ENCODE assay signal across 8 cellular contexts in genomic region chr14:23379331-23380196, GRCh38. TPM values are rescaled to one million over a fixed set of nuclear protein-coding genes. Genes with fewer than 3 reads are reported as not detected.
DNase-seq lines count a peak whose midpoint lies in the region; ATAC-seq, FAIRE-seq and TF ChIP-seq lines count a peak whose summit lies in the region.

No MANE protein-coding gene starts in this region.

- H3K14ac ChIP-seq in H1 (ENCODE audit: insufficient read length) = no peak overlapping the region

- no peaks in the 10 kb centered on the region for H3K36me3 ChIP-seq in A673 (ENCODE audit: insufficient read depth, low read length, poor library complexity, severe bottlenecking)
- no peaks in the 10 kb centered on the region for H3K36me3 ChIP-seq in H1 (ENCODE audit: control insufficient read depth in 2 of 4, insufficient read depth in 4 of 4, low read length in 3 of 4)

- no peak overlapping the region for H3K4me3 ChIP-seq in A673 (ENCODE audit: low read depth, low read length, poor library complexity, severe bottlenecking)
- no peak overlapping the region for H3K4me3 ChIP-seq in H1 (ENCODE audit: extremely low read depth in 1 of 4, insufficient read depth in 2 of 4, low read depth in 3 of 4, low read length in 4 of 4)

- TF ChIP-seq CTCF in A673 (conservative IDR thresholded peaks at IDR 0.05; ENCODE audit: low read depth, low read length) = peak; percentile 97
- peak; percentile 92 to 97 (median 95) for TF ChIP-seq CTCF in H1 (IDR thresholded peaks at IDR 0.05; ENCODE audit: control extremely low read depth in 1 of 3, insufficient read depth in 1 of 3, low read depth in 1 of 3, low read length in 3 of 3)
- peak; percentile 66 for TF ChIP-seq CTCF in natural killer cell (IDR thresholded peaks at IDR 0.05)

- H3K9me3 ChIP-seq in A673 (ENCODE audit: low read depth, low read length, poor library complexity, severe bottlenecking) (no peaks in the 10 kb centered on the region), H1 (ENCODE audit: insufficient read depth in 2 of 2, low read depth in 1 of 2, low read length in 1 of 2) (no peaks in the 10 kb centered on the region)

- POLR2A ChIA-PET in A673 (lab: Charles Lee; ENCODE audit: low non-redundant PET) (no interaction called here), H1 (lab: Charles Lee; ENCODE audit: partially characterized antibody) (interaction anchor here (0.7 to 1.8 kb wide), 4 partner anchors 9 to 58 kb away, joined by 3 to 8 read pairs (median 6); partner anchors contain the start of genes PABPN1 and SLC22A17)
- POLR2A ChIA-PET in activated CD8-positive, alpha-beta T cell treated with anti-CD3 and anti-CD28 coated beads, Interleukin-2, amount 10 ng/mL, durations not matched to agents 7 days and 5 days (lab: Charles Lee) = interaction anchor here (1.0 kb wide), 1 partner anchor 53 kb away, joined by 5 read pairs; no protein-coding TSS in a partner anchor

- intact Hi-C loops in A673 (cut with micrococcal nuclease; ENCODE audit: unreplicated experiment) = loop anchor here (1.0 to 5.0 kb wide), 2 partner anchors 51 to 112 kb away; no protein-coding TSS in a partner anchor
- intact Hi-C loops in natural killer cell (cut with micrococcal nuclease) = loop anchor here (2.0 kb wide), 2 partner anchors 115 to 259 kb away; no protein-coding TSS in a partner anchor

- H3K27ac ChIP-seq in A673 (ENCODE audit: low read depth, low read length, poor library complexity, severe bottlenecking) (no peak overlapping the region), H1 (ENCODE audit: low read depth, low read length) (no peak overlapping the region)

- H2BK15ac ChIP-seq in H1 (ENCODE audit: low read length) = no peak overlapping the region

- no peak overlapping the region for H2BK20ac ChIP-seq in H1 (ENCODE audit: low read length)

- no peaks in the 10 kb centered on the region for H3K23me2 ChIP-seq in H1 (ENCODE audit: low read depth, low read length)

- no peak overlapping the region for H4K91ac ChIP-seq in H1 (replicated peaks; ENCODE audit: insufficient read length, low read length)

- no peaks in the 10 kb centered on the region for H4K20me1 ChIP-seq in H1 (replicated peaks in 1 of 2; ENCODE audit: control insufficient read depth in 1 of 2, insufficient read depth in 2 of 2, low read length in 2 of 2)

- no TSS peak for BruUV-seq in A673 (replicated peaks; lab: Mats Ljungman, UMichigan)

- no peak overlapping the region for H3K56ac ChIP-seq in H1 (replicated peaks; ENCODE audit: insufficient read length, low read depth, low read length)

- H3K4ac ChIP-seq in H1 (replicated peaks; ENCODE audit: insufficient read length, low read depth, low read length) = no peak overlapping the region

- no peaks in the 10 kb centered on the region for H3K79me2 ChIP-seq in H1 (ENCODE audit: control insufficient read depth in 1 of 2, insufficient read depth in 2 of 2, low read length in 2 of 2)

- H3K4me1 ChIP-seq in A673 (ENCODE audit: insufficient read depth, low read length, poor library complexity, severe bottlenecking) (peaks cover 8% of the 10 kb centered on the region), H1 (replicated peaks in 1 of 4; ENCODE audit: control insufficient read depth in 3 of 4, insufficient read depth in 4 of 4, low read length in 3 of 4) (peaks cover 0 to 12% (median 4%) of the 10 kb centered on the region in 4 experiments; a peak in 3 of 7 replicates)

- H3K4me2 ChIP-seq in H1 (ENCODE audit: insufficient read depth in 1 of 2, low read depth in 2 of 2, low read length in 2 of 2) = no peak overlapping the region

- H2AFZ ChIP-seq in H1 (ENCODE audit: low read length) = no peak overlapping the region

- H3K18ac ChIP-seq in H1 (ENCODE audit: extremely low read depth, low read length) = no peak overlapping the region; the same call in 1 of the 2 replicates

- FAIRE-seq in H1 (lab: Jason Lieb, UNC) = peak; percentile 39

- no peak overlapping the region for H4K5ac ChIP-seq in H1 (ENCODE audit: insufficient read length, low read depth, low read length)

- no peaks in the 10 kb centered on the region for H3K36me3 Mint-ChIP-seq in activated CD8-positive, alpha-beta T cell treated with anti-CD3 and anti-CD28 coated beads, Interleukin-2, amount 10 ng/mL, durations not matched to agents 7 days and 5 days (ENCODE audit: low read depth)
- no peaks in the 10 kb centered on the region for H3K36me3 Mint-ChIP-seq in natural killer cell

- no peak overlapping the region for H2BK12ac ChIP-seq in H1 (ENCODE audit: low read depth, low read length)

- H3K79me1 ChIP-seq in H1 (ENCODE audit: low read depth, low read length) = no peaks in the 10 kb centered on the region

- DNase-seq in A673 (ENCODE audit: low spot score) = peak; percentile 50
- peak; percentile 16 for DNase-seq in NCI-H226
- DNase-seq in activated CD8-positive, alpha-beta T cell treated with anti-CD3 and anti-CD28 coated beads, Interleukin-2, amount 10 ng/mL, durations not matched to agents 7 days and 5 days = peak; percentile 72
- peak in 1 of 2 experiments; percentile 81 for DNase-seq in H1 (ENCODE audit: low read depth in 1 of 2, low spot score in 2 of 2)
- DNase-seq in natural killer cell = no peak
- DNase-seq in stimulated activated naive CD8-positive, alpha-beta T cell treated with anti-CD3 and anti-CD28 coated beads, Interleukin-15, amount 100 ng/mL, for 72 hours = peak; percentile 59 to 63
- DNase-seq in NCI-H187 treated with DMSO at 0.1 percent for 48 hours (lab: John Stamatoyannopoulos, UW) = no peak

- no peak for TF ChIP-seq EP300 in H1 (IDR thresholded peaks at IDR 0.05; ENCODE audit: borderline replicate concordance in 1 of 2, low read depth in 2 of 2, low read length in 2 of 2)

- H3K9ac ChIP-seq in H1 (replicated peaks in 1 of 4; ENCODE audit: extremely low read depth in 1 of 4, low read depth in 3 of 4, low read length in 3 of 4) = no peak overlapping the region

- peak; percentile 52 for ATAC-seq in GM18498 (IDR thresholded peaks at IDR 0.05; ENCODE audit: unreplicated experiment)
- ATAC-seq in activated CD8-positive, alpha-beta T cell treated with anti-CD3 and anti-CD28 coated beads, Interleukin-2, amount 10 ng/mL, durations not matched to agents 7 days and 5 days = peak; percentile 93
- ATAC-seq in natural killer cell = peak; percentile 66 to 87 (median 69)
- ATAC-seq in stimulated activated naive CD8-positive, alpha-beta T cell treated with anti-CD3 and anti-CD28 coated beads, Interleukin-15, amount 100 ng/mL, for 72 hours = peak; percentile 80

- H3K27me3 ChIP-seq in A673 (replicated peaks; ENCODE audit: insufficient read depth, low read depth, low read length, poor library complexity) (no peaks in the 10 kb centered on the region), H1 (replicated peaks in 1 of 4; ENCODE audit: control insufficient read depth in 3 of 4, extremely low read depth in 1 of 4, insufficient read depth in 3 of 4, low read length in 3 of 4) (peaks cover 0 to 23% (median 11%) of the 10 kb centered on the region in 4 experiments; a peak in 6 of 7 replicates)

- no peak overlapping the region for H3K4me3 Mint-ChIP-seq in activated CD8-positive, alpha-beta T cell treated with anti-CD3 and anti-CD28 coated beads, Interleukin-2, amount 10 ng/mL, durations not matched to agents 7 days and 5 days
- no peak overlapping the region for H3K4me3 Mint-ChIP-seq in natural killer cell
- no peak overlapping the region for H3K4me3 Mint-ChIP-seq in stimulated activated naive CD8-positive, alpha-beta T cell treated with anti-CD3 and anti-CD28 coated beads, Interleukin-15, amount 100 ng/mL, for 72 hours

- H3K23ac ChIP-seq in H1 (ENCODE audit: insufficient read length) = no peak overlapping the region

- H3K27me3 Mint-ChIP-seq in activated CD8-positive, alpha-beta T cell treated with anti-CD3 and anti-CD28 coated beads, Interleukin-2, amount 10 ng/mL, durations not matched to agents 7 days and 5 days (ENCODE audit: low read depth) = peaks cover 6% of the 10 kb centered on the region
- H3K27me3 Mint-ChIP-seq in natural killer cell (ENCODE audit: low read depth in 2 of 2) = peaks cover 0 to 4% of the 10 kb centered on the region in 2 donors
- H3K27me3 Mint-ChIP-seq in stimulated activated naive CD8-positive, alpha-beta T cell treated with anti-CD3 and anti-CD28 coated beads, Interleukin-15, amount 100 ng/mL, for 72 hours = peaks cover 34% of the 10 kb centered on the region

- no peak overlapping the region for H2AK5ac ChIP-seq in H1 (ENCODE audit: low read depth, low read length)

- no peak for TF ChIP-seq POLR2A in H1 (IDR thresholded peaks at IDR 0.05; ENCODE audit: control extremely low read depth in 1 of 2, low read depth in 2 of 2, low read length in 2 of 2)

- H3K4me1 Mint-ChIP-seq in activated CD8-positive, alpha-beta T cell treated with anti-CD3 and anti-CD28 coated beads, Interleukin-2, amount 10 ng/mL, durations not matched to agents 7 days and 5 days (ENCODE audit: low read depth) = peaks cover 2% of the 10 kb centered on the region
- no peaks in the 10 kb centered on the region for H3K4me1 Mint-ChIP-seq in natural killer cell
- no peaks in the 10 kb centered on the region for H3K4me1 Mint-ChIP-seq in stimulated activated naive CD8-positive, alpha-beta T cell treated with anti-CD3 and anti-CD28 coated beads, Interleukin-15, amount 100 ng/mL, for 72 hours

- CTCF ChIA-PET in A673 (lab: Charles Lee) (interaction anchor here (0.5 to 1.5 kb wide), 4 partner anchors 9 to 163 kb away, joined by 3 to 4 read pairs (median 4); partner anchors contain the start of gene PABPN1), H1 (lab: Charles Lee; ENCODE audit: partially characterized antibody) (interaction anchor here (0.7 to 15.0 kb wide), 68 partner anchors 9 to 393 kb away, joined by 3 to 333 read pairs (median 6); partner anchors contain the start of genes BCL2L2, EFS, HOMEZ and MYH7)
- CTCF ChIA-PET in activated CD8-positive, alpha-beta T cell treated with anti-CD3 and anti-CD28 coated beads, Interleukin-2, amount 10 ng/mL, durations not matched to agents 7 days and 5 days (lab: Charles Lee) = interaction anchor here (0.7 to 7.5 kb wide), 43 partner anchors 8 to 613 kb away, joined by 3 to 87 read pairs (median 5); partner anchors contain the start of genes OXA1L, PABPN1 and SLC22A17

- H2BK120ac ChIP-seq in H1 (replicated peaks; ENCODE audit: low read depth, low read length) = no peak overlapping the region

- no peaks in the 10 kb centered on the region for H3K9me3 Mint-ChIP-seq in activated CD8-positive, alpha-beta T cell treated with anti-CD3 and anti-CD28 coated beads, Interleukin-2, amount 10 ng/mL, durations not matched to agents 7 days and 5 days (ENCODE audit: insufficient read depth)
- no peaks in the 10 kb centered on the region for H3K9me3 Mint-ChIP-seq in natural killer cell
- H3K9me3 Mint-ChIP-seq in stimulated activated naive CD8-positive, alpha-beta T cell treated with anti-CD3 and anti-CD28 coated beads, Interleukin-15, amount 100 ng/mL, for 72 hours = no peaks in the 10 kb centered on the region

- H3K27ac Mint-ChIP-seq in activated CD8-positive, alpha-beta T cell treated with anti-CD3 and anti-CD28 coated beads, Interleukin-2, amount 10 ng/mL, durations not matched to agents 7 days and 5 days = no peak overlapping the region
- H3K27ac Mint-ChIP-seq in natural killer cell = no peak overlapping the region
- peak overlapping the region in 1 of 2 donors; percentile 46 for H3K27ac Mint-ChIP-seq in stimulated activated naive CD8-positive, alpha-beta T cell treated with anti-CD3 and anti-CD28 coated beads, Interleukin-15, amount 100 ng/mL, for 72 hours

- WGBS in H1 (ENCODE audit: extremely low coverage in 1 of 2, insufficient coverage in 1 of 2, insufficient read length in 1 of 2, insufficient replicate concordance in 2 of 2, low coverage in 1 of 2, low lambda C conversion rate in 2 of 2, missing lambda C conversion rate in 1 of 2), 2 experiments = 46% methylated on average over 13 of the region's 13 CpGs; no CpG with 5 or more reads in 1 of the 2 experiments

- H4K8ac ChIP-seq in H1 (ENCODE audit: extremely low read depth, insufficient read depth, low read length) = no peak overlapping the region

- H2BK5ac ChIP-seq in H1 (ENCODE audit: low read depth, low read length) = no peak overlapping the region

- peak; percentile 95 for TF ChIP-seq RAD21 in H1 (IDR thresholded peaks at IDR 0.05 in 1 of 2, conservative IDR thresholded peaks at IDR 0.05 in 1 of 2; ENCODE audit: low read depth in 2 of 2, low read length in 2 of 2)

RNA-seq across cellular contexts. Expression of gene CMTM5, which starts 2.7 kb away (rescaled TPM):
- not detected in 2 replicates for total RNA-seq in A673 (2021)
- not detected for total RNA-seq in activated CD8-positive, alpha-beta T cell treated with anti-CD3 and anti-CD28 coated beads, Interleukin-2, amount 10 ng/mL, durations not matched to agents 7 days and 5 days
- not detected in 2 replicates for total RNA-seq in H1 (2021; fragmentation: NEBNext Ultra II Directional; extraction: Animal tissue kit (Norgen Biotek cat#: 25700))
- polyA plus RNA-seq in H1 (2011; rRNA removed) = 2.1 and 2.8 TPM in 2 replicates
- polyA plus RNA-seq in H1 (2011; cell fraction: cytosol; rRNA removed) = 1.4 TPM
- polyA plus RNA-seq in H1 (2011; cell fraction: nucleus; rRNA removed) = 2.1 TPM
- polyA plus RNA-seq in H1 (2012, experiment 1 of 2) = 0.29 to 0.90 TPM (median 0.57 TPM) in 4 replicates
- polyA plus RNA-seq in H1 (2012, experiment 2 of 2) = 1.1 TPM
- polyA plus RNA-seq in H1 (2013, experiment 1 of 2) = 0.06 TPM
- 0.22 TPM for polyA plus RNA-seq in H1 (2013, experiment 2 of 2)
- polyA minus RNA-seq in H1 (2011; rRNA and poly(A)+ RNA removed) = 0.66 and 2.6 TPM in 2 replicates
- polyA minus RNA-seq in H1 (2011; cell fraction: cytosol; rRNA and poly(A)+ RNA removed) = not detected
- polyA minus RNA-seq in H1 (2011; cell fraction: nucleus; rRNA and poly(A)+ RNA removed) = not detected
- 1 to 10 TPM in 2 of 3 donors, not detected in 1; 2.9 to 4.5 TPM for total RNA-seq in natural killer cell

RNA-seq across cellular contexts. Expression of gene IL25, which starts 7.0 kb away (rescaled TPM):
- not detected in 2 replicates for total RNA-seq in A673 (2021)
- not detected for total RNA-seq in activated CD8-positive, alpha-beta T cell treated with anti-CD3 and anti-CD28 coated beads, Interleukin-2, amount 10 ng/mL, durations not matched to agents 7 days and 5 days
- not detected in 2 replicates for total RNA-seq in H1 (2021; fragmentation: NEBNext Ultra II Directional; extraction: Animal tissue kit (Norgen Biotek cat#: 25700))
- not detected in 2 replicates for polyA plus RNA-seq in H1 (2011; rRNA removed)
- polyA plus RNA-seq in H1 (2011; cell fraction: cytosol; rRNA removed) = not detected
- polyA plus RNA-seq in H1 (2011; cell fraction: nucleus; rRNA removed) = not detected
- not detected in 4 replicates for polyA plus RNA-seq in H1 (2012, experiment 1 of 2)
- not detected for polyA plus RNA-seq in H1 (2012, experiment 2 of 2)
- 0.04 TPM for polyA plus RNA-seq in H1 (2013, experiment 1 of 2)
- not detected for polyA plus RNA-seq in H1 (2013, experiment 2 of 2)
- not detected in 2 replicates for polyA minus RNA-seq in H1 (2011; rRNA and poly(A)+ RNA removed)
- polyA minus RNA-seq in H1 (2011; cell fraction: cytosol; rRNA and poly(A)+ RNA removed) = not detected
- not detected for polyA minus RNA-seq in H1 (2011; cell fraction: nucleus; rRNA and poly(A)+ RNA removed)
- total RNA-seq in natural killer cell = not detected

RNA-seq across cellular contexts. Expression of gene EFS, which starts 14.6 kb away (rescaled TPM):
- 55.9 and 60.9 TPM in 2 replicates for total RNA-seq in A673 (2021)
- not detected for total RNA-seq in activated CD8-positive, alpha-beta T cell treated with anti-CD3 and anti-CD28 coated beads, Interleukin-2, amount 10 ng/mL, durations not matched to agents 7 days and 5 days
- 27.8 and 29.0 TPM in 2 replicates for total RNA-seq in H1 (2021; fragmentation: NEBNext Ultra II Directional; extraction: Animal tissue kit (Norgen Biotek cat#: 25700))
- 28.6 and 39.0 TPM in 2 replicates for polyA plus RNA-seq in H1 (2011; rRNA removed)
- polyA plus RNA-seq in H1 (2011; cell fraction: cytosol; rRNA removed) = 26.5 TPM
- polyA plus RNA-seq in H1 (2011; cell fraction: nucleus; rRNA removed) = 117 TPM
- 24.4 to 40.8 TPM (median 33.7 TPM) in 4 replicates for polyA plus RNA-seq in H1 (2012, experiment 1 of 2)
- 28.0 TPM for polyA plus RNA-seq in H1 (2012, experiment 2 of 2)
- 16.2 TPM for polyA plus RNA-seq in H1 (2013, experiment 1 of 2)
- polyA plus RNA-seq in H1 (2013, experiment 2 of 2) = 15.1 TPM
- 9.1 and 9.3 TPM in 2 replicates for polyA minus RNA-seq in H1 (2011; rRNA and poly(A)+ RNA removed)
- 11.7 TPM for polyA minus RNA-seq in H1 (2011; cell fraction: cytosol; rRNA and poly(A)+ RNA removed)
- 26.7 TPM for polyA minus RNA-seq in H1 (2011; cell fraction: nucleus; rRNA and poly(A)+ RNA removed)
- total RNA-seq in natural killer cell = not detected

RNA-seq across cellular contexts. Expression of gene SLC22A17, which starts 26.9 kb away (rescaled TPM):
- total RNA-seq in A673 (2021) (23.0 and 28.4 TPM in 2 replicates), natural killer cell (under 1 TPM in 2 of 3 donors, not detected in 1; 0.28 to 1.00 TPM)
- total RNA-seq in activated CD8-positive, alpha-beta T cell treated with anti-CD3 and anti-CD28 coated beads, Interleukin-2, amount 10 ng/mL, durations not matched to agents 7 days and 5 days = 1 to 10 TPM in 1 of 2 experiments, under 1 TPM in 1; 0.94 to 1.1 TPM
- total RNA-seq in H1 (2021; fragmentation: NEBNext Ultra II Directional; extraction: Animal tissue kit (Norgen Biotek cat#: 25700)) = 39.4 and 43.0 TPM in 2 replicates
- polyA plus RNA-seq in H1 (2011; rRNA removed) = 49.0 and 77.7 TPM in 2 replicates
- polyA plus RNA-seq in H1 (2011; cell fraction: cytosol; rRNA removed) = 37.0 TPM
- polyA plus RNA-seq in H1 (2011; cell fraction: nucleus; rRNA removed) = 247 TPM
- 27.3 to 49.2 TPM (median 43.9 TPM) in 4 replicates for polyA plus RNA-seq in H1 (2012, experiment 1 of 2)
- 32.6 TPM for polyA plus RNA-seq in H1 (2012, experiment 2 of 2)
- 46.6 TPM for polyA plus RNA-seq in H1 (2013, experiment 1 of 2)
- polyA plus RNA-seq in H1 (2013, experiment 2 of 2) = 48.6 TPM
- 17.3 and 17.8 TPM in 2 replicates for polyA minus RNA-seq in H1 (2011; rRNA and poly(A)+ RNA removed)
- polyA minus RNA-seq in H1 (2011; cell fraction: cytosol; rRNA and poly(A)+ RNA removed) = 21.3 TPM
- 35.1 TPM for polyA minus RNA-seq in H1 (2011; cell fraction: nucleus; rRNA and poly(A)+ RNA removed)

RNA-seq across cellular contexts. Expression of gene MYH6, which starts 28.5 kb away (rescaled TPM):
- total RNA-seq in A673 (2021) (not detected in 2 replicates), natural killer cell (not detected)
- total RNA-seq in activated CD8-positive, alpha-beta T cell treated with anti-CD3 and anti-CD28 coated beads, Interleukin-2, amount 10 ng/mL, durations not matched to agents 7 days and 5 days = not detected
- total RNA-seq in H1 (2021; fragmentation: NEBNext Ultra II Directional; extraction: Animal tissue kit (Norgen Biotek cat#: 25700)) = not detected in 2 replicates
- 0.03 and 0.05 TPM in 2 replicates for polyA plus RNA-seq in H1 (2011; rRNA removed)
- 0.06 TPM for polyA plus RNA-seq in H1 (2011; cell fraction: cytosol; rRNA removed)
- polyA plus RNA-seq in H1 (2011; cell fraction: nucleus; rRNA removed) = 0.16 TPM
- 0.04 to 0.08 TPM (median 0.08 TPM) in 3 of 4 replicates, not detected in the other for polyA plus RNA-seq in H1 (2012, experiment 1 of 2)
- polyA plus RNA-seq in H1 (2012, experiment 2 of 2) = not detected
- 0.04 TPM for polyA plus RNA-seq in H1 (2013, experiment 1 of 2)
- 0.02 TPM for polyA plus RNA-seq in H1 (2013, experiment 2 of 2)
- polyA minus RNA-seq in H1 (2011; rRNA and poly(A)+ RNA removed) = 0.25 TPM in 1 of 2 replicates, not detected in the other
- polyA minus RNA-seq in H1 (2011; cell fraction: cytosol; rRNA and poly(A)+ RNA removed) = not detected
- not detected for polyA minus RNA-seq in H1 (2011; cell fraction: nucleus; rRNA and poly(A)+ RNA removed)

Comparison
In these comparisons a context has a peak if more than half of its experiments do, and no peak if none do; other contexts are left out.
1. DNase-seq: peak in A673 (single experiment), NCI-H226 (single experiment), activated CD8-positive, alpha-beta T cell treated with anti-CD3 and anti-CD28 coated beads, Interleukin-2, amount 10 ng/mL, durations not matched to agents 7 days and 5 days (single experiment) and stimulated activated naive CD8-positive, alpha-beta T cell treated with anti-CD3 and anti-CD28 coated beads, Interleukin-15, amount 100 ng/mL, for 72 hours (2 of 2); none in natural killer cell (single experiment) and NCI-H187 treated with DMSO at 0.1 percent for 48 hours (single experiment).
2. RNA of gene EFS, which starts 14.6 kb away (total RNA-seq): 55.9 to 60.9 TPM in A673 and 27.8 to 29.0 TPM in H1; not detected in activated CD8-positive, alpha-beta T cell treated with anti-CD3 and anti-CD28 coated beads, Interleukin-2, amount 10 ng/mL, durations not matched to agents 7 days and 5 days and not detected in natural killer cell; every median in the first group is over 10 times any median in the second.
3. Peak in every context shown above with its lines, with median percentiles within 50 percentile points of each other: CTCF ChIP-seq and ATAC-seq.